8 cellular contexts compared by ENCODE assay signal in the genomic region with DNA sequence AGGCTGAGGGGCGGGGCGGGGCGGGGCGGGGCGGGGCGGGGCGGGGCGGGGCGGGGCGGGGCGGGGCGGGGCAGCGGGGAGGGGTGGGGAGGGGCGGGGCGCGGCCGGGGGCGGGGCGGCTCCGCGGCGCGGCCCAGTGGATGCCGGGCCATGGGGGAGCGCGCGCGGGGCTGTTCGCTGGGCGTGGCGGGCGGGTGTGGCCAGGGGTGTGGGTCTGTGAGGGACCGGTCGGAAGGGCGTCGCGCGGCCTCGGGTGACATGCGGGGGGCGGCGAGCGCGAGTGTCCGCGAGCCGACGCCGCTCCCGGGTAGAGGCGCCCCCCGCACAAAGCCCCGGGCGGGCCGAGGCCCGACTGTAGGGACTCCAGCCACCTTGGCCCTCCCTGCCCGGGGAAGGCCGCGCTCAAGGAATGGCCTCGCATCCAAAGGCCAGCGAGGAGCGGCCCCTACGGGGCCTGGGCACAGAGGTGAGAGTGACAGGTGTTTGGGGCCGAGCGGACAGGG.
DNase-seq lines count a peak whose midpoint lies in the region; ATAC-seq lines count a peak whose summit lies in the region.

A gene (plus strand): TSS at position 188 of the 503 bp plus-strand sequence. CDS start 71 bp downstream, at position 259.

- DNase-seq in NCI-H82 (lab: John Stamatoyannopoulos, UW) (peak; percentile 92), CD1c-positive myeloid dendritic cell (ENCODE audit: extremely low spot score) (no peak), glomerular visceral epithelial cell (ENCODE audit: extremely low spot score) (no peak)

- no peaks in the 10 kb centered on the region for H3K36me3 ChIP-seq in ES-I3 (ENCODE audit: insufficient read depth, low read length)

- H3K4me3 ChIP-seq in iPS-11a (ENCODE audit: low read depth, low read length) (peak within 1 kb of the TSS; percentile 69), skin epidermis (peak within 1 kb of the TSS; percentile 52 to 81 (median 64))

- H3K27ac ChIP-seq in angular gyrus (ENCODE audit: low read depth, low read length) (peak within 1 kb of the TSS; percentile 97), skin epidermis (peak within 1 kb of the TSS; percentile 75 to 98 (median 90))

- H3K9me3 ChIP-seq in ES-I3 (ENCODE audit: control insufficient read depth, insufficient read depth, low read length), result peaks cover 3% of the 10 kb centered on the region; the same call in 1 of the 2 replicates

- H3K9ac ChIP-seq in ES-I3 (ENCODE audit: low read depth, low read length), result peak within 1 kb of the TSS; percentile 89

- no peaks in the 10 kb centered on the region for H3K4me1 ChIP-seq in ES-I3 (ENCODE audit: insufficient read depth, low read length)

- ATAC-seq in HG02571 (IDR thresholded peaks at IDR 0.05; ENCODE audit: unreplicated experiment), result peak; percentile 56
